8 cellular contexts compared by ENCODE assay signal in genomic region chr15:65818927-65819562, GRCh38. TPM values are rescaled to one million over a fixed set of nuclear protein-coding genes. Genes with fewer than 3 reads are reported as not detected.
DNase-seq lines count a peak whose midpoint lies in the region; ATAC-seq and TF ChIP-seq lines count a peak whose summit lies in the region.

No MANE protein-coding gene starts in this region.

- no peaks in the 10 kb centered on the region for H3K9me2 ChIP-seq in OCI-LY1 (ENCODE audit: low read depth, low read length)

- intact Hi-C loops in left colon (cut with DNase I, micrococcal nuclease), result no loop called here

- H3K79me2 ChIP-seq in OCI-LY1 (ENCODE audit: insufficient read depth, low read length), result no peaks in the 10 kb centered on the region

- no peaks in the 10 kb centered on the region for H4K20me1 ChIP-seq in OCI-LY1 (ENCODE audit: insufficient read depth, low read length)

- no peaks in the 10 kb centered on the region for H3K9me3 ChIP-seq in OCI-LY1 (ENCODE audit: low read length)

- 0 out of 2 replicates have a peak, but pooled peaks cover 6% of the 10 kb centered on the region for H3F3A ChIP-seq in OCI-LY1 (ENCODE audit: insufficient read depth, low read length)

- DNase-seq in left colon (no peak), C1 segment of cervical spinal cord (lab: John Stamatoyannopoulos, UW) (no peak), NCI-H446 treated with DMSO at 0.1 percent for 48 hours (lab: John Stamatoyannopoulos, UW) (no peak), activated gamma-delta T cell (lab: John Stamatoyannopoulos, UW) (no peak), LoVo (ENCODE audit: low spot score) (no peak)

- peak; percentile 55 for ATAC-seq in GM18519 (IDR thresholded peaks at IDR 0.05; ENCODE audit: low FRiP score, unreplicated experiment)
- peak; percentile 71 for ATAC-seq in HG02798 (IDR thresholded peaks at IDR 0.05; ENCODE audit: poor library complexity, unreplicated experiment)
- ATAC-seq in left colon, result peak; percentile 21

- H3K9ac ChIP-seq in OCI-LY1 (ENCODE audit: low read length), result no peak overlapping the region

- no peak overlapping the region for H2AFZ ChIP-seq in OCI-LY1 (ENCODE audit: low read length)

- H3K36me3 ChIP-seq in OCI-LY1 (ENCODE audit: insufficient read depth, low read length), result no peaks in the 10 kb centered on the region

- H3K27ac ChIP-seq in OCI-LY1 (ENCODE audit: low read depth, low read length, poor library complexity, severe bottlenecking), result no peak overlapping the region

- TF ChIP-seq CTCF in OCI-LY1 (IDR thresholded peaks at IDR 0.05; ENCODE audit: low read length), result no peak

- H3K4me3 ChIP-seq in OCI-LY1 (ENCODE audit: low read depth, low read length, poor library complexity, severe bottlenecking), result no peak overlapping the region

- H3K4me1 ChIP-seq in OCI-LY1 (ENCODE audit: insufficient read depth, low read length, severe bottlenecking), result peaks cover 16% of the 10 kb centered on the region

- H3K4me2 ChIP-seq in OCI-LY1 (ENCODE audit: low read length), result peak overlapping the region; percentile 28; the same call in 1 of the 2 replicates

- no peaks in the 10 kb centered on the region for H3K27me3 ChIP-seq in OCI-LY1 (ENCODE audit: insufficient read depth, low read length)

RNA-seq across cellular contexts. Expression of gene DENND4A, which starts 27.0 kb away (rescaled TPM):
- total RNA-seq in left colon, result 10 to 100 TPM; 17.7 to 19.5 TPM

RNA-seq across cellular contexts. Expression of gene RAB11A, which starts 50.2 kb away (rescaled TPM):
- total RNA-seq in left colon, result 100 to 1,000 TPM; 334 to 358 TPM

Comparison
In these comparisons a context has a peak if more than half of its experiments do, and no peak if none do; other contexts are left out.
1. ATAC-seq: peak in every context shown above with its lines; median percentile 71 in HG02798; 55 in GM18519; 21 in left colon.